Comparison of ENCODE assay signal across 15 cellular contexts in genomic region chr3:35760147-35760546, GRCh38.
"Had no signal": no experiment of that assay in that cellular context is flagged by ENCODE, and none has a peak within 500 bp of the region (broad histone marks: within the 10 kb centered on the region; RNA-seq: fewer than 3 reads in every experiment).

No MANE protein-coding gene starts in this region.

- H3K27me3 ChIP-seq: breast epithelium, gastroesophageal sphincter, transverse colon had no signal

- H3K4me3 ChIP-seq: breast epithelium, gastroesophageal sphincter, mucosa of descending colon, skin epidermis, transverse colon had no signal

- H3K27ac ChIP-seq: breast epithelium, epithelial cell of prostate, gastroesophageal sphincter, skin epidermis, transverse colon had no signal

- H3K36me3 ChIP-seq: breast epithelium, gastroesophageal sphincter, transverse colon had no signal

- H3K4me1 ChIP-seq: breast epithelium, gastroesophageal sphincter, transverse colon had no signal

- H3K9me3 ChIP-seq: breast epithelium, gastroesophageal sphincter, mucosa of descending colon, transverse colon had no signal

- DNase-seq: activated CD4-positive, alpha-beta T cell treated with anti-CD3 and anti-CD28 coated beads, Interleukin-2, amount 50 U/mL, for 48 hours; activated CD4-positive, CD25-positive, alpha-beta regulatory T cell treated with anti-CD3 and anti-CD28 coated beads, Interleukin-2, amount 50 U/mL, for 72 hours; activated CD8-positive, alpha-beta memory T cell treated with anti-CD3 and anti-CD28 coated beads, Interleukin-2, amount 10 ng/mL, durations not matched to agents 7 days and 5 days; activated effector memory CD4-positive, alpha-beta T cell treated with anti-CD3 and anti-CD28 coated beads, Interleukin-2, amount 50 U/mL, for 16 hours; activated T-cell treated with anti-CD3 and anti-CD28 coated beads, Interleukin-2, amount 50 U/mL, for 24 hours; effector CD8-positive, alpha-beta T cell; kidney; mucosa of descending colon; naive thymus-derived CD8-positive, alpha-beta T cell; stimulated activated naive B cell treated with anti-CD40 and anti-IgM and Interleukin-4, amounts not matched to agents 10 μg/mL and 1 μg/mL and 100 μg/mL, for 72 hours; transverse colon had no signal

- ATAC-seq: activated CD8-positive, alpha-beta memory T cell treated with anti-CD3 and anti-CD28 coated beads, Interleukin-2, amount 10 ng/mL, durations not matched to agents 7 days and 5 days; gastroesophageal sphincter; mucosa of descending colon; naive thymus-derived CD8-positive, alpha-beta T cell; stimulated activated naive B cell treated with anti-CD40 and anti-IgM and Interleukin-4, amounts not matched to agents 10 μg/mL and 1 μg/mL and 100 μg/mL, for 72 hours had no signal
